Comparison of ENCODE assay signal across 10 cellular contexts in genomic region chr15:26867199-26868007, GRCh38. TPM values are rescaled to one million over a fixed set of nuclear protein-coding genes. Genes with fewer than 3 reads are reported as not detected.
DNase-seq lines count a peak whose midpoint lies in the region; ATAC-seq and TF ChIP-seq lines count a peak whose summit lies in the region.
"Had no signal": no experiment of that assay in that cellular context is flagged by ENCODE, and none has a peak within 500 bp of the region (broad histone marks: within the 10 kb centered on the region; RNA-seq: fewer than 3 reads in every experiment).

No MANE protein-coding gene starts in this region.

- peak overlapping the region; percentile 72 for H3K4me3 ChIP-seq in HUES6 (ENCODE audit: low read depth, low read length)
- no peak overlapping the region for H3K4me3 ChIP-seq in parathyroid adenoma (ENCODE audit: low read depth, low read length)

- TF ChIP-seq CTCF in glutamatergic neuron (IDR thresholded peaks at IDR 0.05; ENCODE audit: partially characterized antibody, unreplicated experiment): no peak
- no peak for TF ChIP-seq CTCF in parathyroid adenoma (IDR thresholded peaks at IDR 0.05)

- H3K27ac Mint-ChIP-seq in glutamatergic neuron (ENCODE audit: unreplicated experiment): no peak overlapping the region
- H3K27ac Mint-ChIP-seq in activated CD4-positive, alpha-beta T cell treated with anti-CD3 and anti-CD28 coated beads, Interleukin-2, amount 10 ng/mL, durations not matched to agents 24 days and 14 days: no peak overlapping the region
- H3K27ac Mint-ChIP-seq: activated CD8-positive, alpha-beta memory T cell treated with anti-CD3 and anti-CD28 coated beads, Interleukin-2, amount 10 ng/mL, durations not matched to agents 7 days and 5 days had no signal

- no peaks in the 10 kb centered on the region for H3K79me2 ChIP-seq in parathyroid adenoma

- peaks cover 50% of the 10 kb centered on the region for H3K27me3 ChIP-seq in HUES6 (ENCODE audit: control insufficient read depth, insufficient read depth, low read length)
- peaks cover 4% of the 10 kb centered on the region for H3K27me3 ChIP-seq in parathyroid adenoma (ENCODE audit: control insufficient read depth, insufficient read depth, low read length)

- H3K4me1 Mint-ChIP-seq in glutamatergic neuron (ENCODE audit: low read depth, unreplicated experiment): peaks cover 11% of the 10 kb centered on the region
- no peaks in the 10 kb centered on the region for H3K4me1 Mint-ChIP-seq in activated CD4-positive, alpha-beta T cell treated with anti-CD3 and anti-CD28 coated beads, Interleukin-2, amount 10 ng/mL, durations not matched to agents 24 days and 14 days
- H3K4me1 Mint-ChIP-seq: activated CD8-positive, alpha-beta memory T cell treated with anti-CD3 and anti-CD28 coated beads, Interleukin-2, amount 10 ng/mL, durations not matched to agents 7 days and 5 days had no signal

- no peaks in the 10 kb centered on the region for H3K27me3 Mint-ChIP-seq in glutamatergic neuron (ENCODE audit: unreplicated experiment)
- peaks cover 21% of the 10 kb centered on the region for H3K27me3 Mint-ChIP-seq in activated CD4-positive, alpha-beta T cell treated with anti-CD3 and anti-CD28 coated beads, Interleukin-2, amount 10 ng/mL, durations not matched to agents 24 days and 14 days

- H3K4me1 ChIP-seq in HUES6 (ENCODE audit: control insufficient read depth, insufficient read depth, low read length) (peaks cover 15% of the 10 kb centered on the region), parathyroid adenoma (no peaks in the 10 kb centered on the region)

- H3K9me3 Mint-ChIP-seq in glutamatergic neuron (ENCODE audit: unreplicated experiment): no peaks in the 10 kb centered on the region
- H3K9me3 Mint-ChIP-seq in activated CD4-positive, alpha-beta T cell treated with anti-CD3 and anti-CD28 coated beads, Interleukin-2, amount 10 ng/mL, durations not matched to agents 24 days and 14 days: no peaks in the 10 kb centered on the region

- no peak overlapping the region for H3K4me3 Mint-ChIP-seq in glutamatergic neuron (ENCODE audit: unreplicated experiment)
- H3K4me3 Mint-ChIP-seq in activated CD4-positive, alpha-beta T cell treated with anti-CD3 and anti-CD28 coated beads, Interleukin-2, amount 10 ng/mL, durations not matched to agents 24 days and 14 days: no peak overlapping the region
- H3K4me3 Mint-ChIP-seq: activated CD8-positive, alpha-beta memory T cell treated with anti-CD3 and anti-CD28 coated beads, Interleukin-2, amount 10 ng/mL, durations not matched to agents 7 days and 5 days had no signal

- intact Hi-C loops in activated CD4-positive, alpha-beta T cell treated with anti-CD3 and anti-CD28 coated beads, Interleukin-2, amount 10 ng/mL, durations not matched to agents 24 days and 14 days (cut with micrococcal nuclease): no loop called here

- peaks cover 1% of the 10 kb centered on the region; the same call in 1 of the 2 replicates for H3K9me3 ChIP-seq in HUES6 (ENCODE audit: control insufficient read depth, insufficient read depth, low read depth, low read length)
- no peaks in the 10 kb centered on the region for H3K9me3 ChIP-seq in parathyroid adenoma (ENCODE audit: control insufficient read depth, low read length)

- H3K36me3 Mint-ChIP-seq in glutamatergic neuron (ENCODE audit: unreplicated experiment): no peaks in the 10 kb centered on the region
- H3K36me3 Mint-ChIP-seq in activated CD4-positive, alpha-beta T cell treated with anti-CD3 and anti-CD28 coated beads, Interleukin-2, amount 10 ng/mL, durations not matched to agents 24 days and 14 days (ENCODE audit: low read depth): no peaks in the 10 kb centered on the region
- H3K36me3 Mint-ChIP-seq: activated CD8-positive, alpha-beta memory T cell treated with anti-CD3 and anti-CD28 coated beads, Interleukin-2, amount 10 ng/mL, durations not matched to agents 7 days and 5 days had no signal

- peak; percentile 75 for DNase-seq in COLO668 (lab: John Stamatoyannopoulos, UW; ENCODE audit: unreplicated experiment)
- DNase-seq in glutamatergic neuron: peak; percentile 57
- no peak for DNase-seq in activated CD4-positive, alpha-beta T cell treated with anti-CD3 and anti-CD28 coated beads, Interleukin-2, amount 50 U/mL, for 48 hours
- DNase-seq in NCI-H2107 (lab: John Stamatoyannopoulos, UW): no peak
- DNase-seq in activated CD4-positive, alpha-beta T cell treated with anti-CD3 and anti-CD28 coated beads, Interleukin-2, amount 10 ng/mL, durations not matched to agents 24 days and 14 days: no peak
- DNase-seq: activated CD8-positive, alpha-beta memory T cell treated with anti-CD3 and anti-CD28 coated beads, Interleukin-2, amount 10 ng/mL, durations not matched to agents 7 days and 5 days; effector CD8-positive, alpha-beta T cell had no signal

- no peak for ATAC-seq in GM18873 (IDR thresholded peaks at IDR 0.05; ENCODE audit: low FRiP score, unreplicated experiment)
- ATAC-seq: activated CD8-positive, alpha-beta memory T cell treated with anti-CD3 and anti-CD28 coated beads, Interleukin-2, amount 10 ng/mL, durations not matched to agents 7 days and 5 days had no signal

- peak overlapping the region; percentile 42 for H2AFZ ChIP-seq in parathyroid adenoma

- H3K4me2 ChIP-seq in parathyroid adenoma (ENCODE audit: low read length): peak overlapping the region; percentile 17

- H3K36me3 ChIP-seq in HUES6 (ENCODE audit: control insufficient read depth, insufficient read depth, low read length) (no peaks in the 10 kb centered on the region), parathyroid adenoma (ENCODE audit: control insufficient read depth, insufficient read depth, low read length) (no peaks in the 10 kb centered on the region)

- H3K27ac ChIP-seq in HUES6 (ENCODE audit: low read depth, low read length): no peak overlapping the region
- no peak overlapping the region for H3K27ac ChIP-seq in parathyroid adenoma

- peak overlapping the region; percentile 63 for H3K9ac ChIP-seq in HUES6 (ENCODE audit: low read length)
- H3K9ac ChIP-seq in parathyroid adenoma: no peak overlapping the region

RNA-seq across cellular contexts. Expression of gene GABRA5, which starts 0.5 kb away (rescaled TPM):
- total RNA-seq in glutamatergic neuron (ENCODE audit: unreplicated experiment): 1.1 TPM
- not detected in 2 replicates for total RNA-seq in activated CD4-positive, alpha-beta T cell treated with anti-CD3 and anti-CD28 coated beads, Interleukin-2, amount 10 ng/mL, durations not matched to agents 24 days and 14 days
- total RNA-seq: activated CD8-positive, alpha-beta memory T cell treated with anti-CD3 and anti-CD28 coated beads, Interleukin-2, amount 10 ng/mL, durations not matched to agents 7 days and 5 days had no signal

Comparison
In these comparisons a context has a peak if more than half of its experiments do, and no peak if none do; other contexts are left out.
1. DNase-seq: peak in COLO668 (single experiment) and glutamatergic neuron (single experiment); none in activated CD4-positive, alpha-beta T cell treated with anti-CD3 and anti-CD28 coated beads, Interleukin-2, amount 50 U/mL, for 48 hours (0 of 2), NCI-H2107 (single experiment) and activated CD4-positive, alpha-beta T cell treated with anti-CD3 and anti-CD28 coated beads, Interleukin-2, amount 10 ng/mL, durations not matched to agents 24 days and 14 days (single experiment).